Comparison of ENCODE assay signal across 25 cellular contexts in genomic region chr13:114288157-114288591, GRCh38. TPM values are rescaled to one million over a fixed set of nuclear protein-coding genes. Genes with fewer than 3 reads are reported as not detected.
DNase-seq lines count a peak whose midpoint lies in the region; ATAC-seq, FAIRE-seq and TF ChIP-seq lines count a peak whose summit lies in the region.
"Had no signal": no experiment of that assay in that cellular context is flagged by ENCODE, and none has a peak within 500 bp of the region (broad histone marks: within the 10 kb centered on the region; RNA-seq: fewer than 3 reads in every experiment).

No MANE protein-coding gene starts in this region.

- no peak overlapping the region for H2AFZ ChIP-seq in mesenchymal stem cell (ENCODE audit: low read depth, low read length)
- H2AFZ ChIP-seq: parathyroid adenoma had no signal

- FAIRE-seq in GM12892 (lab: Jason Lieb, UNC) = no peak
- FAIRE-seq: kidney, RCC 7860 had no signal

- no peak for DNase-seq in CD4-positive, alpha-beta T cell
- DNase-seq in GM12892 (ENCODE audit: insufficient read length) (no peak), mesenchymal stem cell (no peak), MV-4-11 (lab: John Stamatoyannopoulos, UW) (no peak), gastrocnemius medialis (no peak), HCEC 1CT (no peak)
- DNase-seq: activated B cell treated with CpG ODN at 0.5 μM for 24 hours; activated CD4-positive, alpha-beta memory T cell treated with anti-CD3 and anti-CD28 coated beads, Interleukin-2, amount 10 ng/mL, durations not matched to agents 7 days and 5 days; activated T-cell treated with anti-CD3 and anti-CD28 coated beads, Interleukin-2, amount 50 U/mL, for 4 hours; amniotic stem cell; caudate nucleus; CD4-positive, CD25-positive, alpha-beta regulatory T cell; GDM1; GOT3; kidney; mesendoderm; naive thymus-derived CD4-positive, alpha-beta T cell; NCI-H1105; NCI-H2081 treated with DMSO at 0.1 percent for 48 hours; NCI-H446 treated with DMSO at 0.1 percent for 48 hours had no signal

- no peak overlapping the region for H3K14ac ChIP-seq in mesenchymal stem cell (ENCODE audit: low read length in 2 of 2)

- H4K8ac ChIP-seq in mesenchymal stem cell (ENCODE audit: low read length) = no peak overlapping the region

- H3K23ac ChIP-seq in mesenchymal stem cell (ENCODE audit: low read length in 2 of 2) = no peak overlapping the region

- H3K18ac ChIP-seq in mesenchymal stem cell (ENCODE audit: low read depth in 1 of 2, low read length in 2 of 2) = peak overlapping the region in 1 of 2 experiments; percentile 18

- TF ChIP-seq POLR2A in GM12892 (IDR thresholded peaks at IDR 0.05; ENCODE audit: low read depth, low read length) (peak; percentile 45; the same call in 1 of the 2 replicates), gastrocnemius medialis (IDR thresholded peaks at IDR 0.05) (no peak)

- in situ Hi-C loops in gastrocnemius medialis (cut with MboI; ENCODE audit: low sequenced_read_pairs in 4 of 4) = no loop called here

- H3K27ac ChIP-seq in CD4-positive, alpha-beta T cell (ENCODE audit: low read depth, low read length) = no peak overlapping the region
- H3K27ac ChIP-seq in mesenchymal stem cell (ENCODE audit: low read length, poor library complexity, severe bottlenecking) (no peak overlapping the region), gastrocnemius medialis (no peak overlapping the region)
- H3K27ac ChIP-seq: gastroesophageal sphincter, parathyroid adenoma had no signal

- ATAC-seq in CD4-positive, alpha-beta T cell (ENCODE audit: poor library complexity) = no peak
- no peak for ATAC-seq in gastrocnemius medialis
- ATAC-seq: activated T-cell treated with anti-CD3 and anti-CD28 coated beads, Interleukin-2, amount 50 U/mL, for 4 hours; gastroesophageal sphincter; naive thymus-derived CD4-positive, alpha-beta T cell; stimulated activated memory B cell treated with anti-CD40 and anti-IgM and Interleukin-4, amounts not matched to agents 10 μg/mL and 1 μg/mL and 100 μg/mL, for 72 hours had no signal

- H3K27me3 Mint-ChIP-seq in CD4-positive, alpha-beta T cell = no peaks in the 10 kb centered on the region
- peaks cover 3% of the 10 kb centered on the region for H3K27me3 Mint-ChIP-seq in brain
- H3K27me3 Mint-ChIP-seq: activated B cell treated with CpG ODN at 0.5 μM for 24 hours; activated CD4-positive, alpha-beta memory T cell treated with anti-CD3 and anti-CD28 coated beads, Interleukin-2, amount 10 ng/mL, durations not matched to agents 7 days and 5 days; CD4-positive, CD25-positive, alpha-beta regulatory T cell; naive thymus-derived CD4-positive, alpha-beta T cell; stimulated activated memory B cell treated with anti-CD40 and anti-IgM and Interleukin-4, amounts not matched to agents 10 μg/mL and 1 μg/mL and 100 μg/mL, for 72 hours had no signal

- 96% methylated on average over 8 of the region's 8 CpGs for WGBS in mesenchymal stem cell

- H3K9ac ChIP-seq in mesenchymal stem cell (ENCODE audit: low read length) = no peak overlapping the region
- H3K9ac ChIP-seq: parathyroid adenoma had no signal

- no peak overlapping the region for H4K91ac ChIP-seq in mesenchymal stem cell (ENCODE audit: low read length)

- intact Hi-C loops in CD4-positive, alpha-beta T cell (cut with DNase I, micrococcal nuclease) = no loop called here
- intact Hi-C loops in gastrocnemius medialis (cut with DNase I; ENCODE audit: low total_unique reads) = no loop called here

- H3K79me1 ChIP-seq in mesenchymal stem cell (replicated peaks; ENCODE audit: low read length, poor library complexity, severe bottlenecking) = peaks cover 27% of the 10 kb centered on the region

- H3K4me3 ChIP-seq in mesenchymal stem cell (ENCODE audit: insufficient read depth in 1 of 2, low read depth in 1 of 2, low read length in 2 of 2) (peak overlapping the region in 1 of 2 experiments; percentile 10), gastrocnemius medialis (no peak overlapping the region)
- H3K4me3 ChIP-seq: gastroesophageal sphincter had no signal

- POLR2A ChIA-PET in CD4-positive, alpha-beta T cell (lab: Charles Lee) = no interaction called here

- H3K27me3 ChIP-seq in CD4-positive, alpha-beta T cell (ENCODE audit: control insufficient read depth, insufficient read depth, low read length) = no peaks in the 10 kb centered on the region
- no peaks in the 10 kb centered on the region for H3K27me3 ChIP-seq in mesenchymal stem cell (ENCODE audit: control insufficient read depth in 1 of 2, insufficient read depth in 1 of 2, low read length in 2 of 2)
- H3K27me3 ChIP-seq in gastrocnemius medialis = no peaks in the 10 kb centered on the region
- H3K27me3 ChIP-seq: gastroesophageal sphincter had no signal

- H3K4me3 Mint-ChIP-seq in CD4-positive, alpha-beta T cell = no peak overlapping the region
- H3K4me3 Mint-ChIP-seq in brain = no peak overlapping the region
- H3K4me3 Mint-ChIP-seq: activated B cell treated with CpG ODN at 0.5 μM for 24 hours; activated CD4-positive, alpha-beta memory T cell treated with anti-CD3 and anti-CD28 coated beads, Interleukin-2, amount 10 ng/mL, durations not matched to agents 7 days and 5 days; activated T-cell treated with anti-CD3 and anti-CD28 coated beads, Interleukin-2, amount 50 U/mL, for 4 hours; naive thymus-derived CD4-positive, alpha-beta T cell; stimulated activated memory B cell treated with anti-CD40 and anti-IgM and Interleukin-4, amounts not matched to agents 10 μg/mL and 1 μg/mL and 100 μg/mL, for 72 hours had no signal

- TF ChIP-seq CTCF in CD4-positive, alpha-beta T cell (IDR thresholded peaks at IDR 0.05) = no peak
- TF ChIP-seq CTCF in brain (conservative IDR thresholded peaks at IDR 0.05) (no peak), gastrocnemius medialis (IDR thresholded peaks at IDR 0.05 in 4 of 5, conservative IDR thresholded peaks at IDR 0.05 in 1 of 5) (no peak)

- H2BK5ac ChIP-seq in mesenchymal stem cell (ENCODE audit: low read depth, low read length, poor library complexity, severe bottlenecking) = no peak overlapping the region

- peaks cover 52 to 80% of the 10 kb centered on the region in 2 experiments for H3K36me3 ChIP-seq in mesenchymal stem cell (ENCODE audit: control insufficient read depth in 1 of 2, insufficient read depth in 2 of 2, low read depth in 1 of 2, low read length in 2 of 2)
- H3K36me3 ChIP-seq in gastrocnemius medialis = peaks cover 0 to 69% of the 10 kb centered on the region in 2 donors

- H2AK5ac ChIP-seq in mesenchymal stem cell (ENCODE audit: low read length, severe bottlenecking) = peak overlapping the region; percentile 39

- H2BK15ac ChIP-seq in mesenchymal stem cell (ENCODE audit: low read depth, poor library complexity, severe bottlenecking) = no peak overlapping the region

- peaks cover 94% of the 10 kb centered on the region for H3K36me3 Mint-ChIP-seq in CD4-positive, alpha-beta T cell (ENCODE audit: low read depth)
- peaks cover 95% of the 10 kb centered on the region for H3K36me3 Mint-ChIP-seq in brain

- no peaks in the 10 kb centered on the region for H3K9me3 ChIP-seq in CD4-positive, alpha-beta T cell (ENCODE audit: control insufficient read depth, low read length)
- H3K9me3 ChIP-seq in mesenchymal stem cell (ENCODE audit: control insufficient read depth, low read length) = no peaks in the 10 kb centered on the region
- no peaks in the 10 kb centered on the region for H3K9me3 ChIP-seq in gastrocnemius medialis
- H3K9me3 ChIP-seq: gastroesophageal sphincter had no signal

- H3K4me1 ChIP-seq in mesenchymal stem cell (ENCODE audit: control insufficient read depth, insufficient read depth, low read depth, low read length) (peaks cover 14% of the 10 kb centered on the region), gastrocnemius medialis (no peaks in the 10 kb centered on the region)
- H3K4me1 ChIP-seq: parathyroid adenoma had no signal

- H3K27ac Mint-ChIP-seq in CD4-positive, alpha-beta T cell = peak overlapping the region; percentile 12
- H3K27ac Mint-ChIP-seq in brain = peak overlapping the region in 3 of 5 experiments; percentile 29 to 66 (median 65)
- H3K27ac Mint-ChIP-seq: activated B cell treated with CpG ODN at 0.5 μM for 24 hours; activated CD4-positive, alpha-beta memory T cell treated with anti-CD3 and anti-CD28 coated beads, Interleukin-2, amount 10 ng/mL, durations not matched to agents 7 days and 5 days; stimulated activated memory B cell treated with anti-CD40 and anti-IgM and Interleukin-4, amounts not matched to agents 10 μg/mL and 1 μg/mL and 100 μg/mL, for 72 hours had no signal

- H3K4ac ChIP-seq in mesenchymal stem cell (ENCODE audit: low read depth in 1 of 2, low read length in 2 of 2) = no peak overlapping the region

- H2BK120ac ChIP-seq in mesenchymal stem cell (ENCODE audit: low read depth, low read length) = no peak overlapping the region

- H3K4me1 Mint-ChIP-seq in CD4-positive, alpha-beta T cell (ENCODE audit: low read depth) = peaks cover 40% of the 10 kb centered on the region
- H3K4me1 Mint-ChIP-seq in brain = peaks cover 22% of the 10 kb centered on the region

- H3K4me2 ChIP-seq in mesenchymal stem cell (ENCODE audit: low read length, poor library complexity, severe bottlenecking) = no peak overlapping the region

- CTCF ChIA-PET in CD4-positive, alpha-beta T cell (lab: Charles Lee) = no interaction called here

- peak overlapping the region in 1 of 2 experiments; percentile 15 for H2BK12ac ChIP-seq in mesenchymal stem cell (ENCODE audit: low read length in 2 of 2)

- H3K9me3 Mint-ChIP-seq in CD4-positive, alpha-beta T cell = no peaks in the 10 kb centered on the region
- H3K9me3 Mint-ChIP-seq in brain = no peaks in the 10 kb centered on the region
- H3K9me3 Mint-ChIP-seq: activated B cell treated with CpG ODN at 0.5 μM for 24 hours; activated CD4-positive, alpha-beta memory T cell treated with anti-CD3 and anti-CD28 coated beads, Interleukin-2, amount 10 ng/mL, durations not matched to agents 7 days and 5 days; activated T-cell treated with anti-CD3 and anti-CD28 coated beads, Interleukin-2, amount 50 U/mL, for 4 hours; CD4-positive, CD25-positive, alpha-beta regulatory T cell; naive thymus-derived CD4-positive, alpha-beta T cell; stimulated activated memory B cell treated with anti-CD40 and anti-IgM and Interleukin-4, amounts not matched to agents 10 μg/mL and 1 μg/mL and 100 μg/mL, for 72 hours had no signal

RNA-seq across cellular contexts. Expression of gene UPF3A, which starts 6.8 kb away (rescaled TPM):
- 10 to 100 TPM; 31.8 TPM for total RNA-seq in CD4-positive, alpha-beta T cell
- polyA plus RNA-seq in GM12892 (2012; ENCODE audit: missing spikeins) = 49.4 TPM
- 45.2 TPM for polyA plus RNA-seq in brain (ENCODE audit: insufficient read depth, low read depth, low replicate concordance)
- 66.0 TPM for polyA plus RNA-seq in mesenchymal stem cell (2013, experiment 1 of 2)
- polyA plus RNA-seq in mesenchymal stem cell (2013, experiment 2 of 2) = 65.6 TPM
- total RNA-seq in gastrocnemius medialis = 10 to 100 TPM in 3 of 4 donors, 1 to 10 TPM in 1; 9.1 to 43.9 (median 24.0) TPM

RNA-seq across cellular contexts. Expression of gene CHAMP1, which starts 26.1 kb away (rescaled TPM):
- 10 to 100 TPM; 11.0 to 12.2 TPM for total RNA-seq in CD4-positive, alpha-beta T cell
- 21.3 TPM for polyA plus RNA-seq in GM12892 (2012; ENCODE audit: missing spikeins)
- 22.2 TPM for polyA plus RNA-seq in brain (ENCODE audit: insufficient read depth, low read depth, low replicate concordance)
- polyA plus RNA-seq in mesenchymal stem cell (2013, experiment 1 of 2) = 26.3 TPM
- 26.1 TPM for polyA plus RNA-seq in mesenchymal stem cell (2013, experiment 2 of 2)
- total RNA-seq in gastrocnemius medialis = 10 to 100 TPM; 18.2 to 20.3 (median 19.8) TPM

RNA-seq across cellular contexts. Expression of gene CDC16, which starts 53.5 kb away (rescaled TPM):
- total RNA-seq in CD4-positive, alpha-beta T cell = 10 to 100 TPM; 68.4 to 69.4 TPM
- 51.9 TPM for polyA plus RNA-seq in GM12892 (2012; ENCODE audit: missing spikeins)
- 45.0 TPM for polyA plus RNA-seq in brain (ENCODE audit: insufficient read depth, low read depth, low replicate concordance)
- 67.7 TPM for polyA plus RNA-seq in mesenchymal stem cell (2013, experiment 1 of 2)
- 67.0 TPM for polyA plus RNA-seq in mesenchymal stem cell (2013, experiment 2 of 2)
- total RNA-seq in gastrocnemius medialis = 10 to 100 TPM; 18.5 to 22.2 (median 20.5) TPM
